Comparison of ENCODE assay signal across 20 cellular contexts in genomic region chr19:38107129-38107528, GRCh38.
A peak's percentile ranks its signal among the peaks of the same experiment; 100 is the strongest.
DNase-seq lines count a peak whose midpoint lies in the region; ATAC-seq lines count a peak whose summit lies in the region.
"Had no signal": no experiment of that assay in that cellular context is flagged by ENCODE, and none has a peak within 500 bp of the region (broad histone marks: within the 10 kb centered on the region; RNA-seq: fewer than 3 reads in every experiment).

No MANE protein-coding gene starts in this region.

- no peak for ATAC-seq in activated naive CD8-positive, alpha-beta T cell treated with anti-CD3 and anti-CD28 coated beads, Interleukin-2, amount 50 U/mL, for 24 hours
- ATAC-seq in memory B cell (ENCODE audit: low read depth) (no peak), HG03108 (IDR thresholded peaks at IDR 0.05; ENCODE audit: unreplicated experiment) (no peak)
- ATAC-seq in stimulated activated naive B cell treated with anti-CD40 and anti-IgM and Interleukin-4, amounts not matched to agents 10 μg/mL and 1 μg/mL and 100 μg/mL, for 72 hours (replicated peaks), result peak in 1 of 2 donors; percentile 55
- ATAC-seq: HCT116 had no signal

- H3K27ac ChIP-seq in angular gyrus (ENCODE audit: low read depth, low read length), result peak overlapping the region; percentile 87
- H3K27ac ChIP-seq: C4-2B had no signal

- no peak for DNase-seq in activated naive CD8-positive, alpha-beta T cell treated with anti-CD3 and anti-CD28 coated beads, Interleukin-2, amount 50 U/mL, for 24 hours
- DNase-seq in activated naive CD8-positive, alpha-beta T cell treated with anti-CD3 and anti-CD28 coated beads for 36 hours, result no peak
- DNase-seq in memory B cell (ENCODE audit: low spot score in 2 of 2), result no peak
- no peak for DNase-seq in stimulated activated naive B cell treated with anti-CD40 and anti-IgM and Interleukin-4, amounts not matched to agents 10 μg/mL and 1 μg/mL and 100 μg/mL, for 72 hours
- DNase-seq in SIG-M5 treated with dmso at 0.1 percent for 504 hours (lab: John Stamatoyannopoulos, UW; ENCODE audit: unreplicated experiment), result no peak
- no peak for DNase-seq in activated T-cell treated with anti-CD3 and anti-CD28 coated beads for 4 hours
- DNase-seq: CD8-positive, alpha-beta memory T cell; GDM1; GOT3; Karpas-422; NCI-H1417; NCI-H1694 treated with DMSO at 0.1 percent for 48 hours; NCI-H446; NCI-H526; OCI-M1; Right ventricle myocardium superior had no signal

- H3K36me3 Mint-ChIP-seq in activated naive CD8-positive, alpha-beta T cell treated with anti-CD3 and anti-CD28 coated beads, Interleukin-2, amount 50 U/mL, for 24 hours (ENCODE audit: low read depth), result peaks cover 20% of the 10 kb centered on the region
- H3K36me3 Mint-ChIP-seq in activated naive CD8-positive, alpha-beta T cell treated with anti-CD3 and anti-CD28 coated beads for 36 hours, result peaks cover 24% of the 10 kb centered on the region
- H3K36me3 Mint-ChIP-seq in memory B cell, result peaks cover 47% of the 10 kb centered on the region
- peaks cover 42 to 73% of the 10 kb centered on the region in 2 donors for H3K36me3 Mint-ChIP-seq in stimulated activated naive B cell treated with anti-CD40 and anti-IgM and Interleukin-4, amounts not matched to agents 10 μg/mL and 1 μg/mL and 100 μg/mL, for 72 hours

- no peaks in the 10 kb centered on the region for H3K9me3 Mint-ChIP-seq in activated naive CD8-positive, alpha-beta T cell treated with anti-CD3 and anti-CD28 coated beads, Interleukin-2, amount 50 U/mL, for 24 hours
- H3K9me3 Mint-ChIP-seq in activated naive CD8-positive, alpha-beta T cell treated with anti-CD3 and anti-CD28 coated beads for 36 hours, result no peaks in the 10 kb centered on the region
- H3K9me3 Mint-ChIP-seq in memory B cell, result no peaks in the 10 kb centered on the region
- no peaks in the 10 kb centered on the region for H3K9me3 Mint-ChIP-seq in stimulated activated naive B cell treated with anti-CD40 and anti-IgM and Interleukin-4, amounts not matched to agents 10 μg/mL and 1 μg/mL and 100 μg/mL, for 72 hours
- H3K9me3 Mint-ChIP-seq: CD8-positive, alpha-beta memory T cell had no signal

- peak overlapping the region; percentile 30 for H3K27ac Mint-ChIP-seq in activated naive CD8-positive, alpha-beta T cell treated with anti-CD3 and anti-CD28 coated beads, Interleukin-2, amount 50 U/mL, for 24 hours
- H3K27ac Mint-ChIP-seq in activated naive CD8-positive, alpha-beta T cell treated with anti-CD3 and anti-CD28 coated beads for 36 hours, result no peak overlapping the region
- H3K27ac Mint-ChIP-seq in memory B cell, result peak overlapping the region; percentile 20
- peak overlapping the region; percentile 86 for H3K27ac Mint-ChIP-seq in stimulated activated naive B cell treated with anti-CD40 and anti-IgM and Interleukin-4, amounts not matched to agents 10 μg/mL and 1 μg/mL and 100 μg/mL, for 72 hours
- H3K27ac Mint-ChIP-seq: CD8-positive, alpha-beta memory T cell had no signal

- H3K4me3 Mint-ChIP-seq in activated naive CD8-positive, alpha-beta T cell treated with anti-CD3 and anti-CD28 coated beads, Interleukin-2, amount 50 U/mL, for 24 hours, result no peak overlapping the region
- no peak overlapping the region for H3K4me3 Mint-ChIP-seq in activated naive CD8-positive, alpha-beta T cell treated with anti-CD3 and anti-CD28 coated beads for 36 hours
- no peak overlapping the region for H3K4me3 Mint-ChIP-seq in memory B cell
- H3K4me3 Mint-ChIP-seq in stimulated activated naive B cell treated with anti-CD40 and anti-IgM and Interleukin-4, amounts not matched to agents 10 μg/mL and 1 μg/mL and 100 μg/mL, for 72 hours, result no peak overlapping the region
- H3K4me3 Mint-ChIP-seq: CD8-positive, alpha-beta memory T cell had no signal

- H3K4me1 Mint-ChIP-seq in activated naive CD8-positive, alpha-beta T cell treated with anti-CD3 and anti-CD28 coated beads, Interleukin-2, amount 50 U/mL, for 24 hours, result no peaks in the 10 kb centered on the region
- no peaks in the 10 kb centered on the region for H3K4me1 Mint-ChIP-seq in activated naive CD8-positive, alpha-beta T cell treated with anti-CD3 and anti-CD28 coated beads for 36 hours
- peaks cover 2% of the 10 kb centered on the region for H3K4me1 Mint-ChIP-seq in memory B cell
- H3K4me1 Mint-ChIP-seq in stimulated activated naive B cell treated with anti-CD40 and anti-IgM and Interleukin-4, amounts not matched to agents 10 μg/mL and 1 μg/mL and 100 μg/mL, for 72 hours, result peaks cover 7 to 10% of the 10 kb centered on the region in 2 donors
- H3K4me1 Mint-ChIP-seq: CD8-positive, alpha-beta memory T cell had no signal

- H3K27me3 Mint-ChIP-seq in activated naive CD8-positive, alpha-beta T cell treated with anti-CD3 and anti-CD28 coated beads, Interleukin-2, amount 50 U/mL, for 24 hours, result no peaks in the 10 kb centered on the region
- H3K27me3 Mint-ChIP-seq in activated naive CD8-positive, alpha-beta T cell treated with anti-CD3 and anti-CD28 coated beads for 36 hours, result no peaks in the 10 kb centered on the region
- no peaks in the 10 kb centered on the region for H3K27me3 Mint-ChIP-seq in memory B cell
- no peaks in the 10 kb centered on the region for H3K27me3 Mint-ChIP-seq in stimulated activated naive B cell treated with anti-CD40 and anti-IgM and Interleukin-4, amounts not matched to agents 10 μg/mL and 1 μg/mL and 100 μg/mL, for 72 hours
- H3K27me3 Mint-ChIP-seq: CD8-positive, alpha-beta memory T cell had no signal
